In genomic region chr18:23872701-23873550, GRCh38 we compare ENCODE assay signal across 7 cellular contexts.
DNase-seq lines count a peak whose midpoint lies in the region; ATAC-seq lines count a peak whose summit lies in the region.

No MANE protein-coding gene starts in this region.

- intact Hi-C loops in left colon (cut with DNase I, micrococcal nuclease) = no loop called here

- peak; percentile 81 for DNase-seq in NCI-H82 (lab: John Stamatoyannopoulos, UW)
- DNase-seq in activated T-helper 9 cell treated with anti-CD3 and anti-CD28 coated beads, Interleukin-2, amount 50 U/mL, for 16 hours (ENCODE audit: low read depth) = peak; percentile 34
- DNase-seq in left colon = peak; percentile 84 to 93
- DNase-seq in stimulated activated naive CD4-positive, alpha-beta T cell treated with Interleukin-2 at 50 U/mL for 16 hours (lab: John Stamatoyannopoulos, UW) = peak; percentile 20
- no peak for DNase-seq in EL
- DNase-seq in NCI-H226 = no peak

- ATAC-seq in left colon (peak; percentile 87), HG03135 (IDR thresholded peaks at IDR 0.05; ENCODE audit: unreplicated experiment) (no peak)

Comparison
In these comparisons a context has a peak if more than half of its experiments do, and no peak if none do; other contexts are left out.
1. DNase-seq: peak in NCI-H82 (single experiment), activated T-helper 9 cell treated with anti-CD3 and anti-CD28 coated beads, Interleukin-2, amount 50 U/mL, for 16 hours (single experiment), left colon (2 of 2) and stimulated activated naive CD4-positive, alpha-beta T cell treated with Interleukin-2 at 50 U/mL for 16 hours (single experiment); none in EL (single experiment) and NCI-H226 (single experiment).